ENCODE assay signal across 1 cellular context in genomic region chr16:86911311-86911999, GRCh38.
TF ChIP-seq lines count a peak whose summit lies in the region.

No MANE protein-coding gene starts in this region.

TF ChIP-seq in HCT116, 20 proteins besides CTCF, POLR2A, EP300 and RAD21 (continued from another document):
- TF ChIP-seq, protein P1, sequence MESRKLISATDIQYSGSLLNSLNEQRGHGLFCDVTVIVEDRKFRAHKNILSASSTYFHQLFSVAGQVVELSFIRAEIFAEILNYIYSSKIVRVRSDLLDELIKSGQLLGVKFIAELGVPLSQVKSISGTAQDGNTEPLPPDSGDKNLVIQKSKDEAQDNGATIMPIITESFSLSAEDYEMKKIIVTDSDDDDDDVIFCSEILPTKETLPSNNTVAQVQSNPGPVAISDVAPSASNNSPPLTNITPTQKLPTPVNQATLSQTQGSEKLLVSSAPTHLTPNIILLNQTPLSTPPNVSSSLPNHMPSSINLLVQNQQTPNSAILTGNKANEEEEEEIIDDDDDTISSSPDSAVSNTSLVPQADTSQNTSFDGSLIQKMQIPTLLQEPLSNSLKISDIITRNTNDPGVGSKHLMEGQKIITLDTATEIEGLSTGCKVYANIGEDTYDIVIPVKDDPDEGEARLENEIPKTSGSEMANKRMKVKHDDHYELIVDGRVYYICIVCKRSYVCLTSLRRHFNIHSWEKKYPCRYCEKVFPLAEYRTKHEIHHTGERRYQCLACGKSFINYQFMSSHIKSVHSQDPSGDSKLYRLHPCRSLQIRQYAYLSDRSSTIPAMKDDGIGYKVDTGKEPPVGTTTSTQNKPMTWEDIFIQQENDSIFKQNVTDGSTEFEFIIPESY (IDR thresholded peaks at IDR 0.05; ENCODE audit: extremely low read depth, insufficient replicate concordance, low read length): no peak
- TF ChIP-seq ELF1 (IDR thresholded peaks at IDR 0.05; ENCODE audit: borderline replicate concordance, low read depth) (peak; percentile 48), EGR1 (IDR thresholded peaks at IDR 0.05; ENCODE audit: low read depth) (no peak), EZH2 (IDR thresholded peaks at IDR 0.05) (no peak), ZNF274 (IDR thresholded peaks at IDR 0.05; ENCODE audit: low read depth, low read length) (no peak)
